20 cellular contexts compared by ENCODE assay signal in genomic region chr21:41763996-41764395, GRCh38. TPM values are rescaled to one million over a fixed set of nuclear protein-coding genes. Genes with fewer than 3 reads are reported as not detected.
DNase-seq lines count a peak whose midpoint lies in the region; ATAC-seq and TF ChIP-seq lines count a peak whose summit lies in the region.
"Had no signal": no experiment of that assay in that cellular context is flagged by ENCODE, and none has a peak within 500 bp of the region (broad histone marks: within the 10 kb centered on the region; RNA-seq: fewer than 3 reads in every experiment).

No MANE protein-coding gene starts in this region.

- no peak for TF ChIP-seq CTCF in Calu3 (IDR thresholded peaks at IDR 0.05; ENCODE audit: unreplicated experiment)
- no peak for TF ChIP-seq CTCF in VCaP (conservative IDR thresholded peaks at IDR 0.05)
- TF ChIP-seq CTCF in foreskin keratinocyte (conservative IDR thresholded peaks at IDR 0.05): no peak
- TF ChIP-seq CTCF in progenitor cell of endocrine pancreas (IDR thresholded peaks at IDR 0.05; ENCODE audit: unreplicated experiment): no peak

- no peak for DNase-seq in Calu3
- DNase-seq in foreskin keratinocyte: no peak
- no peak for DNase-seq in progenitor cell of endocrine pancreas (ENCODE audit: low spot score, unreplicated experiment)
- no peak for DNase-seq in NCI-H2107 treated with DMSO at 0.1 percent for 48 hours (lab: John Stamatoyannopoulos, UW; ENCODE audit: unreplicated experiment)
- no peak for DNase-seq in left cardiac atrium
- DNase-seq: activated CD8-positive, alpha-beta memory T cell treated with anti-CD3 and anti-CD28 coated beads, Interleukin-2, amount 50 U/mL, for 48 hours; activated naive CD4-positive, alpha-beta T cell treated with Interleukin-2 at 50 U/mL for 16 hours; CD8-positive, alpha-beta memory T cell; HFFc6; MM.1S; NCI-H1930; NCI-H510A; stimulated activated naive CD8-positive, alpha-beta T cell treated with anti-CD3 and anti-CD28 coated beads, Interleukin-15, Interleukin-2, amounts not matched to agents 100 U/mL and 50 U/mL, for 24 hours; T-helper 9 cell had no signal

- intact Hi-C loops in Calu3 (cut with micrococcal nuclease; ENCODE audit: unreplicated experiment) (no loop called here), left cardiac atrium (cut with DNase I) (loop anchor here in 1 of 2 donors (10.0 kb wide), 1 partner anchor 89 kb away; no protein-coding TSS in a partner anchor)

- H3K27me3 Mint-ChIP-seq in Calu3 (ENCODE audit: unreplicated experiment) (no peaks in the 10 kb centered on the region), progenitor cell of endocrine pancreas (peaks cover 11% of the 10 kb centered on the region)

- peaks cover 60% of the 10 kb centered on the region for H3K4me1 Mint-ChIP-seq in Calu3 (ENCODE audit: low read depth, unreplicated experiment)
- peaks cover 71% of the 10 kb centered on the region for H3K4me1 Mint-ChIP-seq in progenitor cell of endocrine pancreas (ENCODE audit: low read depth)

- ATAC-seq in foreskin keratinocyte (no peak), HG03442 (IDR thresholded peaks at IDR 0.05; ENCODE audit: unreplicated experiment) (no peak), left cardiac atrium (no peak), GM18861 (IDR thresholded peaks at IDR 0.05; ENCODE audit: unreplicated experiment) (no peak)
- ATAC-seq: stimulated activated naive CD8-positive, alpha-beta T cell treated with anti-CD3 and anti-CD28 coated beads, Interleukin-15, Interleukin-2, amounts not matched to agents 100 U/mL and 50 U/mL, for 24 hours had no signal

- H3K4me3 Mint-ChIP-seq in Calu3 (ENCODE audit: low read depth, unreplicated experiment) (peak overlapping the region; percentile 76), progenitor cell of endocrine pancreas (ENCODE audit: low read depth) (peak overlapping the region; percentile 93)
- H3K4me3 Mint-ChIP-seq: HFFc6, memory B cell had no signal

- H3K9me3 Mint-ChIP-seq in Calu3 (ENCODE audit: low read depth, unreplicated experiment) (no peaks in the 10 kb centered on the region), progenitor cell of endocrine pancreas (ENCODE audit: low read depth) (no peaks in the 10 kb centered on the region)

- peak overlapping the region; percentile 92 for H3K27ac ChIP-seq in VCaP
- peak overlapping the region; percentile 95 for H3K27ac ChIP-seq in foreskin keratinocyte
- H3K27ac ChIP-seq: right atrium auricular region had no signal

- H3K27ac Mint-ChIP-seq in Calu3 (ENCODE audit: unreplicated experiment): peak overlapping the region; percentile 83
- H3K27ac Mint-ChIP-seq in progenitor cell of endocrine pancreas: peak overlapping the region; percentile 97
- H3K27ac Mint-ChIP-seq: CD8-positive, alpha-beta memory T cell; HFFc6; memory B cell had no signal

- no TSS peak for BruUV-seq in Calu3 (replicated peaks; lab: Mats Ljungman, UMichigan)

- H3K27me3 ChIP-seq in foreskin keratinocyte: no peaks in the 10 kb centered on the region
- H3K27me3 ChIP-seq: ascending aorta had no signal

- CTCF ChIA-PET in Calu3 (lab: Charles Lee): interaction anchor here (0.6 to 2.0 kb wide), 5 partner anchors 10 to 152 kb away, joined by 3 to 11 read pairs (median 5); no protein-coding TSS in a partner anchor

- peaks cover 41% of the 10 kb centered on the region for H3K4me1 ChIP-seq in foreskin keratinocyte

- H3K36me3 Mint-ChIP-seq in Calu3 (ENCODE audit: insufficient read depth, unreplicated experiment) (peaks cover 86% of the 10 kb centered on the region), progenitor cell of endocrine pancreas (ENCODE audit: insufficient read depth) (no peaks in the 10 kb centered on the region)

RNA-seq across cellular contexts. Expression of gene RIPK4, which starts 2.9 kb away (rescaled TPM):
- total RNA-seq in Calu3 (2022) (30.0 and 30.3 TPM in 2 replicates), foreskin keratinocyte (33.2 and 40.9 TPM in 2 replicates), progenitor cell of endocrine pancreas (28.9 and 30.1 TPM in 2 replicates), left cardiac atrium (1 to 10 TPM; 2.7 to 3.0 TPM)
- 18.9 and 23.8 TPM in 2 replicates for polyA plus RNA-seq in foreskin keratinocyte
- polyA plus RNA-seq: CD8-positive, alpha-beta memory T cell had no signal
